17 cellular contexts compared by ENCODE assay signal in genomic region chr11:13291794-13292193, GRCh38.
"Had no signal": no experiment of that assay in that cellular context is flagged by ENCODE, and none has a peak within 500 bp of the region (broad histone marks: within the 10 kb centered on the region; RNA-seq: fewer than 3 reads in every experiment).

No MANE protein-coding gene starts in this region.

- DNase-seq: activated CD4-positive, alpha-beta T cell treated with anti-CD3 and anti-CD28 coated beads, Interleukin-2, amount 50 U/mL, for 48 hours; activated naive CD4-positive, alpha-beta T cell treated with anti-CD3 and anti-CD28 coated beads for 36 hours; activated naive CD8-positive, alpha-beta T cell treated with anti-CD3 and anti-CD28 coated beads, Interleukin-2, amount 50 U/mL, for 24 hours; kidney; left ventricle myocardium superior; mesendoderm; sigmoid colon; SK-N-SH; spleen; stimulated activated naive CD8-positive, alpha-beta T cell treated with anti-CD3 and anti-CD28 coated beads, Interleukin-15, amount 100 ng/mL, for 72 hours; T-helper 1 cell; testis; upper lobe of left lung; WERI-Rb-1 had no signal

- H3K27ac Mint-ChIP-seq: activated naive CD4-positive, alpha-beta T cell treated with anti-CD3 and anti-CD28 coated beads for 36 hours; activated naive CD8-positive, alpha-beta T cell treated with anti-CD3 and anti-CD28 coated beads, Interleukin-2, amount 50 U/mL, for 24 hours; stimulated activated naive CD8-positive, alpha-beta T cell treated with anti-CD3 and anti-CD28 coated beads, Interleukin-15, amount 100 ng/mL, for 72 hours had no signal

- H3K9me3 ChIP-seq: ascending aorta, esophagus muscularis mucosa, sigmoid colon, SK-N-SH, spleen, testis, upper lobe of left lung had no signal

- ATAC-seq: activated naive CD8-positive, alpha-beta T cell treated with anti-CD3 and anti-CD28 coated beads, Interleukin-2, amount 50 U/mL, for 24 hours; activated T-helper 17 cell treated with anti-CD3 and anti-CD28 coated beads, Interleukin-2, amount 50 U/mL, for 72 hours; left ventricle myocardium superior; stimulated activated naive CD8-positive, alpha-beta T cell treated with anti-CD3 and anti-CD28 coated beads, Interleukin-15, amount 100 ng/mL, for 72 hours had no signal

- H3K9me3 Mint-ChIP-seq: activated naive CD4-positive, alpha-beta T cell treated with anti-CD3 and anti-CD28 coated beads for 36 hours; activated naive CD8-positive, alpha-beta T cell treated with anti-CD3 and anti-CD28 coated beads, Interleukin-2, amount 50 U/mL, for 24 hours; activated T-helper 17 cell treated with anti-CD3 and anti-CD28 coated beads, Interleukin-2, amount 50 U/mL, for 72 hours; stimulated activated naive CD8-positive, alpha-beta T cell treated with anti-CD3 and anti-CD28 coated beads, Interleukin-15, amount 100 ng/mL, for 72 hours had no signal

- H3K27ac ChIP-seq: ascending aorta, esophagus muscularis mucosa, sigmoid colon, spleen, testis, upper lobe of left lung, WERI-Rb-1 had no signal

- H3K36me3 ChIP-seq: ascending aorta, esophagus muscularis mucosa, sigmoid colon, spleen, upper lobe of left lung, WERI-Rb-1 had no signal

- H3K27me3 Mint-ChIP-seq: activated naive CD8-positive, alpha-beta T cell treated with anti-CD3 and anti-CD28 coated beads, Interleukin-2, amount 50 U/mL, for 24 hours; activated T-helper 17 cell treated with anti-CD3 and anti-CD28 coated beads, Interleukin-2, amount 50 U/mL, for 72 hours; stimulated activated naive CD8-positive, alpha-beta T cell treated with anti-CD3 and anti-CD28 coated beads, Interleukin-15, amount 100 ng/mL, for 72 hours had no signal

- H3K4me1 ChIP-seq: testis had no signal

- H3K4me3 Mint-ChIP-seq: activated naive CD4-positive, alpha-beta T cell treated with anti-CD3 and anti-CD28 coated beads for 36 hours; activated naive CD8-positive, alpha-beta T cell treated with anti-CD3 and anti-CD28 coated beads, Interleukin-2, amount 50 U/mL, for 24 hours; stimulated activated naive CD8-positive, alpha-beta T cell treated with anti-CD3 and anti-CD28 coated beads, Interleukin-15, amount 100 ng/mL, for 72 hours had no signal

- H3K4me3 ChIP-seq: ascending aorta, esophagus muscularis mucosa, sigmoid colon, spleen, testis, upper lobe of left lung had no signal

- H3K27me3 ChIP-seq: ascending aorta, esophagus muscularis mucosa, sigmoid colon, spleen, testis, upper lobe of left lung had no signal
